Comparison of ENCODE assay signal across 8 cellular contexts in the genomic region with DNA sequence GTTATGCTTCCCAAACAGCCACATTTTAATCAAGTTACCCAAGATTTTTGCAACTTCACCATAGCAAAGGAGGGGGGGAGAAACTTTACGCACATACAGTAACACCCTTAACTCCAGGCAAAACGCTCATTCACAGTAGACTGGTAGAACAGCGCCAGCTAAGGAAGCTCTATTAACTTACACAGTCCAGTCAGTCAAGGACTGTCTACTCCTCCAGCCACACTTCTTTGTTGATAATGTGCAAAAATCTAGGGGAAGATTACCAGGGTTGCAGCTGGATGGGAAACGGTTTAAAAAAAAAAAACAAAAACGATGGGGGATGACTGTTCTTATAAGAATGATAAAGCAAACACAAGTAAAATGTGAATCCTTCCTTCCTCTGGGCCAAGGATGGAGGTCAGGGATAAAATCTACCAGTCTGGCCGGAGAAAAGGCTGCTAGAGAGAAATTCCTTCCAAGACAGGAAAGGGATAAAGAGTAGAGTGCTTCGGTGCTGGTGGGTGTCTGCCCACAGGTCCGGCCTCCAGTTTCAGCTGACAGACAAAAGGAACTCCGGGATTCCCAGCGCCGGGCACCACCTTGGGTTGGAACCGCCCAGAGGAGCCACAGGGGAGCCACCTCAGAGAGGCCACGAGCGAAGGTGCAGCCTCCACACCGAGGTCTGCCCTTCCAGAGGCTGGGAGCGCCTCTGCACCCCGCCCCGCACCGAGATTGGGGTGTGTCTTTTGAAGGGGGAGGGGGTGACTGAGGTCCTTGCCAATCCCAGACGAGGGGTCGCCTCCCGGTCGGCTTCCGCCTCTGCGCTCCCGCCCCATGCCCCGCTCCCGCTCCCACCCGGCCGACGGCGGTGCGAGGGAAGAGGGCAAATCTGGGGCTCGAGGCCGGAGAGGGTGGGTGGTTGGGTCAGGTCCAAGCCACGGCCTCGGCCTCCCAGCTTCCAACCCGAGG. TPM values are rescaled to one million over a fixed set of nuclear protein-coding genes. Genes with fewer than 3 reads are reported as not detected.
DNase-seq lines count a peak whose midpoint lies in the region; ATAC-seq, FAIRE-seq and TF ChIP-seq lines count a peak whose summit lies in the region.

No MANE protein-coding gene starts in this region.

- in situ Hi-C loops in KBM-7 (cut with MboI; ENCODE audit: low pct_unique_long_range_greater_than_20kb, low sequenced_read_pairs), result no loop called here

- H3K4me3 ChIP-seq in GM23338 (peak overlapping the region; percentile 79), colonic mucosa (peak overlapping the region; percentile 69), kidney (ENCODE audit: low read length in 2 of 2) (peak overlapping the region; percentile 80 to 86)

- DNase-seq in activated effector memory CD4-positive, alpha-beta T cell treated with anti-CD3 and anti-CD28 coated beads, Interleukin-2, amount 50 U/mL, for 16 hours, result peak; percentile 64
- no peak for DNase-seq in activated effector memory CD4-positive, alpha-beta T cell treated with Interleukin-2 at 50 U/mL for 16 hours
- DNase-seq in GM23338 (ENCODE audit: low spot score) (peak; percentile 86), KBM-7 (peak; percentile 69), RPMI8226 (peak; percentile 33), colonic mucosa (peak; percentile 75), kidney (no peak)
- DNase-seq in stimulated activated CD4-positive, alpha-beta T cell treated with anti-CD3 and anti-CD28 coated beads, Interleukin-2, amount 100 ng/mL, for 24 hours, result peak; percentile 16 to 26

- TF ChIP-seq CTCF in GM23338 (conservative IDR thresholded peaks at IDR 0.05; ENCODE audit: low read depth in 2 of 2) (peak; percentile 11 to 29; a peak in 2 of 4 replicates), colonic mucosa (IDR thresholded peaks at IDR 0.05) (no peak), kidney (IDR thresholded peaks at IDR 0.05; ENCODE audit: borderline replicate concordance, extremely low read depth, insufficient read depth) (peak; percentile 34)

- peaks cover 26% of the 10 kb centered on the region for H3K4me1 Mint-ChIP-seq in GM23338

- H3K9me2 ChIP-seq in GM23338 (ENCODE audit: insufficient read depth), result no peaks in the 10 kb centered on the region

- no peak overlapping the region for H3K27ac Mint-ChIP-seq in GM23338

- H2AFZ ChIP-seq in GM23338, result peak overlapping the region; percentile 28; the same call in 1 of the 2 replicates

- H3K4me1 ChIP-seq in GM23338 (ENCODE audit: insufficient read depth) (peaks cover 38% of the 10 kb centered on the region), colonic mucosa (peaks cover 5% of the 10 kb centered on the region), kidney (ENCODE audit: control insufficient read depth in 1 of 2, insufficient read depth in 1 of 2, low read depth in 1 of 2, low read length in 2 of 2) (peaks cover 0 to 7% of the 10 kb centered on the region in 2 donors)

- peak overlapping the region; percentile 81 for H3K27ac ChIP-seq in GM23338 (ENCODE audit: low read depth)
- H3K27ac ChIP-seq in colonic mucosa, result peak overlapping the region; percentile 93
- peak overlapping the region; percentile 88 to 92 for H3K27ac ChIP-seq in kidney (ENCODE audit: low read depth in 2 of 2, low read length in 2 of 2)

- H3K79me2 ChIP-seq in GM23338 (replicated peaks; ENCODE audit: insufficient read depth), result peaks cover 52% of the 10 kb centered on the region

- H3K27me3 Mint-ChIP-seq in GM23338 (ENCODE audit: insufficient read depth, low read depth, poor library complexity), result peaks cover 5% of the 10 kb centered on the region

- no peaks in the 10 kb centered on the region for H3F3A ChIP-seq in GM23338 (replicated peaks; ENCODE audit: low read depth)

- H3K36me3 Mint-ChIP-seq in GM23338 (ENCODE audit: low read depth), result peaks cover 10% of the 10 kb centered on the region; the same call in 2 of the 3 replicates

- intact Hi-C loops in colonic mucosa (cut with DNase I) (no loop called here), kidney (cut with DNase I) (no loop called here)

- no peaks in the 10 kb centered on the region for H3K36me3 ChIP-seq in GM23338 (ENCODE audit: insufficient read depth)
- no peaks in the 10 kb centered on the region for H3K36me3 ChIP-seq in colonic mucosa
- H3K36me3 ChIP-seq in kidney (ENCODE audit: control insufficient read depth in 1 of 2, insufficient read depth in 2 of 2, low read length in 2 of 2), result no peaks in the 10 kb centered on the region

- H3K9me3 Mint-ChIP-seq in GM23338, result no peaks in the 10 kb centered on the region

- H3K9me3 ChIP-seq in colonic mucosa, result no peaks in the 10 kb centered on the region
- H3K9me3 ChIP-seq in kidney (ENCODE audit: control insufficient read depth in 1 of 2, low read length in 2 of 2), result no peaks in the 10 kb centered on the region

- ATAC-seq in GM23338, result peak; percentile 68

- H3K27me3 ChIP-seq in GM23338 (ENCODE audit: insufficient read depth) (no peaks in the 10 kb centered on the region), colonic mucosa (no peaks in the 10 kb centered on the region)

- peak overlapping the region; percentile 87 for H3K4me2 ChIP-seq in GM23338

- FAIRE-seq in kidney (lab: Jason Lieb, UNC), result no peak

- H3K4me3 Mint-ChIP-seq in GM23338, result no peak overlapping the region

- H3K9ac ChIP-seq in colonic mucosa (ENCODE audit: low read depth in 2 of 2, low read length in 2 of 2) (peak overlapping the region; percentile 87 to 93), kidney (ENCODE audit: low read length in 2 of 2) (peak overlapping the region; percentile 70 to 72)

- peaks cover 2% of the 10 kb centered on the region; the same call in 1 of the 2 replicates for H4K20me1 ChIP-seq in GM23338 (replicated peaks; ENCODE audit: insufficient read depth)

TF ChIP-seq in GM23338, 12 proteins besides CTCF, POLR2A, EP300 and RAD21:
- TF ChIP-seq STAT1 (IDR thresholded peaks at IDR 0.05; ENCODE audit: unreplicated experiment) (no peak), ZNF331 (CRISPR knock-in tag; IDR thresholded peaks at IDR 0.05; ENCODE audit: low read depth) (no peak), POLR2AphosphoS5 (IDR thresholded peaks at IDR 0.05; ENCODE audit: low read depth) (peak; percentile 78)
- TF ChIP-seq, protein P1, sequence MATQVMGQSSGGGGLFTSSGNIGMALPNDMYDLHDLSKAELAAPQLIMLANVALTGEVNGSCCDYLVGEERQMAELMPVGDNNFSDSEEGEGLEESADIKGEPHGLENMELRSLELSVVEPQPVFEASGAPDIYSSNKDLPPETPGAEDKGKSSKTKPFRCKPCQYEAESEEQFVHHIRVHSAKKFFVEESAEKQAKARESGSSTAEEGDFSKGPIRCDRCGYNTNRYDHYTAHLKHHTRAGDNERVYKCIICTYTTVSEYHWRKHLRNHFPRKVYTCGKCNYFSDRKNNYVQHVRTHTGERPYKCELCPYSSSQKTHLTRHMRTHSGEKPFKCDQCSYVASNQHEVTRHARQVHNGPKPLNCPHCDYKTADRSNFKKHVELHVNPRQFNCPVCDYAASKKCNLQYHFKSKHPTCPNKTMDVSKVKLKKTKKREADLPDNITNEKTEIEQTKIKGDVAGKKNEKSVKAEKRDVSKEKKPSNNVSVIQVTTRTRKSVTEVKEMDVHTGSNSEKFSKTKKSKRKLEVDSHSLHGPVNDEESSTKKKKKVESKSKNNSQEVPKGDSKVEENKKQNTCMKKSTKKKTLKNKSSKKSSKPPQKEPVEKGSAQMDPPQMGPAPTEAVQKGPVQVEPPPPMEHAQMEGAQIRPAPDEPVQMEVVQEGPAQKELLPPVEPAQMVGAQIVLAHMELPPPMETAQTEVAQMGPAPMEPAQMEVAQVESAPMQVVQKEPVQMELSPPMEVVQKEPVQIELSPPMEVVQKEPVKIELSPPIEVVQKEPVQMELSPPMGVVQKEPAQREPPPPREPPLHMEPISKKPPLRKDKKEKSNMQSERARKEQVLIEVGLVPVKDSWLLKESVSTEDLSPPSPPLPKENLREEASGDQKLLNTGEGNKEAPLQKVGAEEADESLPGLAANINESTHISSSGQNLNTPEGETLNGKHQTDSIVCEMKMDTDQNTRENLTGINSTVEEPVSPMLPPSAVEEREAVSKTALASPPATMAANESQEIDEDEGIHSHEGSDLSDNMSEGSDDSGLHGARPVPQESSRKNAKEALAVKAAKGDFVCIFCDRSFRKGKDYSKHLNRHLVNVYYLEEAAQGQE (IDR thresholded peaks at IDR 0.05; ENCODE audit: unreplicated experiment), result no peak

RNA-seq across cellular contexts. Expression of a gene that starts 0.8 kb away (rescaled TPM):
- 25.8 and 27.6 TPM in 2 replicates for total RNA-seq in GM23338 (2014; rRNA removed; shearing (Covaris generic))
- polyA plus RNA-seq in GM23338 (2016; fragmentation: Nextera tagmentation; extraction: Ambion mirVana) (5.2 and 5.9 TPM in 2 replicates), kidney (ENCODE audit: insufficient read depth, low read depth, low replicate concordance) (2.7 TPM)
- total RNA-seq in colonic mucosa (10 to 100 TPM in 1 of 2 donors, 1 to 10 TPM in 1; 7.1 to 14.0 TPM), kidney (12.1 TPM)

Comparison
In these comparisons a context has a peak if more than half of its experiments do, and no peak if none do; other contexts are left out.
1. DNase-seq: peak in activated effector memory CD4-positive, alpha-beta T cell treated with anti-CD3 and anti-CD28 coated beads, Interleukin-2, amount 50 U/mL, for 16 hours (single experiment), GM23338 (single experiment), KBM-7 (single experiment), RPMI8226 (single experiment), colonic mucosa (single experiment) and stimulated activated CD4-positive, alpha-beta T cell treated with anti-CD3 and anti-CD28 coated beads, Interleukin-2, amount 100 ng/mL, for 24 hours (2 of 2); none in activated effector memory CD4-positive, alpha-beta T cell treated with Interleukin-2 at 50 U/mL for 16 hours (single experiment) and kidney (single experiment).
2. Peak in every context shown above with its lines, with median percentiles within 50 percentile points of each other: H3K27ac ChIP-seq and H3K4me3 ChIP-seq.